8 cellular contexts compared by ENCODE assay signal in genomic region chr12:108899145-108899544, GRCh38. TPM values are rescaled to one million over a fixed set of nuclear protein-coding genes. Genes with fewer than 3 reads are reported as not detected.
"Had no signal": no experiment of that assay in that cellular context is flagged by ENCODE, and none has a peak within 500 bp of the region (broad histone marks: within the 10 kb centered on the region; RNA-seq: fewer than 3 reads in every experiment).

No MANE protein-coding gene starts in this region.

- H3K9ac ChIP-seq: KMS-11 had no signal

- H3K4me2 ChIP-seq: KMS-11 had no signal

- H3K27ac ChIP-seq: HL-60, KMS-11 had no signal

- DNase-seq: IMR-90, KBM-7, KG1 had no signal

RNA-seq across cellular contexts. Expression of gene DAO, which starts 19.3 kb away (rescaled TPM):
- total RNA-seq: HT-29, HT1080, IMR-90 had no signal
- polyA plus RNA-seq: IgD-negative memory B cell, IMR-90 had no signal
